Comparison of ENCODE assay signal across 8 cellular contexts in genomic region chr17:29292992-29293889, GRCh38. TPM values are rescaled to one million over a fixed set of nuclear protein-coding genes. Genes with fewer than 3 reads are reported as not detected.
DNase-seq lines count a peak whose midpoint lies in the region; TF ChIP-seq lines count a peak whose summit lies in the region.

No MANE protein-coding gene starts in this region.

- no peak overlapping the region for H2AFZ ChIP-seq in osteoblast (ENCODE audit: low read length)

- no peaks in the 10 kb centered on the region for H3K27me3 Mint-ChIP-seq in activated naive CD4-positive, alpha-beta T cell treated with anti-CD3 and anti-CD28 coated beads, Interleukin-2, amount 50 U/mL, for 24 hours

- H3K4me1 ChIP-seq in SJCRH30 (no peaks in the 10 kb centered on the region), osteoblast (ENCODE audit: insufficient read depth, low read length) (peaks cover 25% of the 10 kb centered on the region), thymus (ENCODE audit: control insufficient read depth, insufficient read depth, low read length) (peaks cover 8% of the 10 kb centered on the region)

- H3K27ac ChIP-seq in SJCRH30, result peak overlapping the region; percentile 82
- peak overlapping the region; percentile 79 for H3K27ac ChIP-seq in osteoblast (ENCODE audit: low read depth, low read length)
- peak overlapping the region; percentile 98 for H3K27ac ChIP-seq in thymus (ENCODE audit: low read depth)

- H3K36me3 ChIP-seq in SJCRH30, result peaks cover 29% of the 10 kb centered on the region
- peaks cover 16% of the 10 kb centered on the region for H3K36me3 ChIP-seq in osteoblast (ENCODE audit: insufficient read depth, low read length)
- H3K36me3 ChIP-seq in thymus (ENCODE audit: control insufficient read depth, insufficient read depth), result no peaks in the 10 kb centered on the region

- under 1% methylated on average over 54 of the region's 54 CpGs for WGBS in thymus

- H3K79me2 ChIP-seq in osteoblast (ENCODE audit: insufficient read depth, low read length), result peaks cover 53% of the 10 kb centered on the region

- H3K27ac Mint-ChIP-seq in activated naive CD4-positive, alpha-beta T cell treated with anti-CD3 and anti-CD28 coated beads, Interleukin-2, amount 50 U/mL, for 24 hours, result peak overlapping the region; percentile 100

- peak; percentile 16 for DNase-seq in NCI-H2196 (lab: John Stamatoyannopoulos, UW; ENCODE audit: unreplicated experiment)
- DNase-seq in NCI-H2196 treated with DMSO at 0.1 percent for 48 hours (lab: John Stamatoyannopoulos, UW; ENCODE audit: unreplicated experiment), result no peak
- DNase-seq in HUDEP-2 (lab: John Stamatoyannopoulos, UW; ENCODE audit: unreplicated experiment in 76 of 76), result peak in 56 of 76 experiments; percentile 2 to 68 (median 42)
- peak; percentile 79 to 80 for DNase-seq in SJCRH30
- peak; percentile 18 to 83 (median 62) for DNase-seq in head of caudate nucleus
- peak; percentile 94 for DNase-seq in osteoblast (ENCODE audit: insufficient read length, low spot score, missing footprints)

- intact Hi-C loops in head of caudate nucleus (cut with DNase I), result loop anchor here (5.0 to 10.0 kb wide), 3 partner anchors 76 to 272 kb away; partner anchors contain the start of genes ABHD15 and TP53I13

- H3K4me3 ChIP-seq in SJCRH30 (peak overlapping the region; percentile 98), osteoblast (ENCODE audit: insufficient read depth, low read length) (peak overlapping the region; percentile 98), thymus (ENCODE audit: low read length) (peak overlapping the region; percentile 72)

- no peak for TF ChIP-seq CTCF in osteoblast (IDR thresholded peaks at IDR 0.05; ENCODE audit: extremely low read depth, low read depth, low read length)

- peak overlapping the region; percentile 78 for H3K4me2 ChIP-seq in osteoblast (ENCODE audit: insufficient read depth, low read length)

- peaks cover 48% of the 10 kb centered on the region for H4K20me1 ChIP-seq in osteoblast (ENCODE audit: insufficient read depth, low read length)

- H3K4me1 Mint-ChIP-seq in activated naive CD4-positive, alpha-beta T cell treated with anti-CD3 and anti-CD28 coated beads, Interleukin-2, amount 50 U/mL, for 24 hours, result peaks cover 48% of the 10 kb centered on the region

- H3K27me3 ChIP-seq in SJCRH30, result no peaks in the 10 kb centered on the region
- no peaks in the 10 kb centered on the region for H3K27me3 ChIP-seq in osteoblast (ENCODE audit: insufficient read depth, low read length)
- no peaks in the 10 kb centered on the region for H3K27me3 ChIP-seq in thymus (ENCODE audit: control insufficient read depth, insufficient read depth)

- H3K9me3 Mint-ChIP-seq in activated naive CD4-positive, alpha-beta T cell treated with anti-CD3 and anti-CD28 coated beads, Interleukin-2, amount 50 U/mL, for 24 hours, result no peaks in the 10 kb centered on the region

- peaks cover 17% of the 10 kb centered on the region for H3K36me3 Mint-ChIP-seq in activated naive CD4-positive, alpha-beta T cell treated with anti-CD3 and anti-CD28 coated beads, Interleukin-2, amount 50 U/mL, for 24 hours

- peak overlapping the region; percentile 100 for H3K4me3 Mint-ChIP-seq in activated naive CD4-positive, alpha-beta T cell treated with anti-CD3 and anti-CD28 coated beads, Interleukin-2, amount 50 U/mL, for 24 hours

- no peaks in the 10 kb centered on the region for H3K9me3 ChIP-seq in SJCRH30 (replicated peaks)
- no peaks in the 10 kb centered on the region for H3K9me3 ChIP-seq in osteoblast (ENCODE audit: low read depth, low read length)
- H3K9me3 ChIP-seq in thymus (ENCODE audit: control insufficient read depth), result no peaks in the 10 kb centered on the region

RNA-seq across cellular contexts. Expression of gene NUFIP2, which starts 0.7 kb away (rescaled TPM):
- total RNA-seq in SJCRH30 (2014; rRNA removed; shearing (Covaris generic)), result 60.2 and 68.0 TPM in 2 replicates
- 51.6 and 56.8 TPM in 2 replicates for total RNA-seq in osteoblast
- 19.8 TPM for polyA plus RNA-seq in thymus

RNA-seq across cellular contexts. Expression of gene CRYBA1, which starts 46.6 kb away (rescaled TPM):
- not detected in 2 replicates for total RNA-seq in SJCRH30 (2014; rRNA removed; shearing (Covaris generic))
- not detected in 2 replicates for total RNA-seq in osteoblast
- 0.34 TPM for polyA plus RNA-seq in thymus
